Comparison of ENCODE assay signal across 15 cellular contexts in genomic region chr9:81526587-81526986, GRCh38.
A peak's percentile ranks its signal among the peaks of the same experiment; 100 is the strongest.
DNase-seq lines count a peak whose midpoint lies in the region; ATAC-seq and FAIRE-seq lines count a peak whose summit lies in the region.
"Had no signal": no experiment of that assay in that cellular context is flagged by ENCODE, and none has a peak within 500 bp of the region (broad histone marks: within the 10 kb centered on the region; RNA-seq: fewer than 3 reads in every experiment).

No MANE protein-coding gene starts in this region.

- peak; percentile 87 for FAIRE-seq in RCC 7860 (lab: Jason Lieb, UNC)

- DNase-seq in EH (ENCODE audit: low read depth) (peak; percentile 73), RCC 7860 (ENCODE audit: low spot score) (peak; percentile 86), fibroblast of gingiva (ENCODE audit: low read depth) (peak; percentile 58), renal cortical epithelial cell (ENCODE audit: low read depth) (peak; percentile 69), 8988T (no peak)
- no peak for DNase-seq in stimulated activated CD8-positive, alpha-beta memory T cell treated with anti-CD3 and anti-CD28 coated beads, Interleukin-4, amount 100 ng/mL, for 48 hours
- DNase-seq in NK-92 treated with Interleukin-12 subunit alpha and Interleukin-12 subunit beta, amount 100 ng/mL, for 24 hours (lab: John Stamatoyannopoulos, UW): no peak
- DNase-seq: activated CD8-positive, alpha-beta T cell treated with anti-CD3 and anti-CD28 coated beads for 36 hours; aorta; H9; islet precursor cell; KBM-7; NCI-H1105 treated with DMSO at 0.1 percent for 48 hours; trophoblast cell had no signal

- ATAC-seq in HG03432 (IDR thresholded peaks at IDR 0.05; ENCODE audit: unreplicated experiment): no peak
- ATAC-seq: activated CD8-positive, alpha-beta T cell treated with anti-CD3 and anti-CD28 coated beads for 36 hours had no signal

Comparison
In these comparisons a context has a peak if more than half of its experiments do, and no peak if none do; other contexts are left out.
1. DNase-seq: peak in EH (single experiment), RCC 7860 (single experiment), fibroblast of gingiva (single experiment) and renal cortical epithelial cell (single experiment); none in stimulated activated CD8-positive, alpha-beta memory T cell treated with anti-CD3 and anti-CD28 coated beads, Interleukin-4, amount 100 ng/mL, for 48 hours (single experiment), 8988T (single experiment) and NK-92 treated with Interleukin-12 subunit alpha and Interleukin-12 subunit beta, amount 100 ng/mL, for 24 hours (single experiment).